ENCODE assay signal across 21 cellular contexts in genomic region chr18:7608798-7609197, GRCh38. TPM values are rescaled to one million over a fixed set of nuclear protein-coding genes. Genes with fewer than 3 reads are reported as not detected.
DNase-seq lines count a peak whose midpoint lies in the region; ATAC-seq and TF ChIP-seq lines count a peak whose summit lies in the region.
"Had no signal": no experiment of that assay in that cellular context is flagged by ENCODE, and none has a peak within 500 bp of the region (broad histone marks: within the 10 kb centered on the region; RNA-seq: fewer than 3 reads in every experiment).

No MANE protein-coding gene starts in this region.

- no peak overlapping the region for H3K4me2 ChIP-seq in mammary epithelial cell (ENCODE audit: insufficient read depth, low read depth, low read length)

- TF ChIP-seq CTCF in breast epithelium (IDR thresholded peaks at IDR 0.05) (no peak), mammary epithelial cell (conservative IDR thresholded peaks at IDR 0.05 in 1 of 2, IDR thresholded peaks at IDR 0.05 in 1 of 2; ENCODE audit: extremely low read depth in 1 of 2, insufficient read depth in 1 of 2, low read depth in 1 of 2, low read length in 2 of 2) (no peak), fibroblast of mammary gland (conservative IDR thresholded peaks at IDR 0.05; ENCODE audit: control insufficient read depth, insufficient read depth, low read depth, low read length) (no peak), mucosa of descending colon (IDR thresholded peaks at IDR 0.05) (no peak), vagina (IDR thresholded peaks at IDR 0.05) (no peak)

- no peak overlapping the region for H3K4me3 ChIP-seq in breast epithelium
- no peak overlapping the region for H3K4me3 ChIP-seq in mammary epithelial cell (replicated peaks in 1 of 3; ENCODE audit: insufficient read depth in 1 of 3, low read depth in 2 of 3, low read length in 3 of 3)
- H3K4me3 ChIP-seq in fibroblast of mammary gland (ENCODE audit: control insufficient read depth, low read depth, low read length) = no peak overlapping the region
- H3K4me3 ChIP-seq in mucosa of descending colon = no peak overlapping the region
- H3K4me3 ChIP-seq in vagina = no peak overlapping the region
- H3K4me3 ChIP-seq: lung, spleen had no signal

- H3K27ac ChIP-seq in breast epithelium = peak overlapping the region; percentile 7 to 10
- no peak overlapping the region for H3K27ac ChIP-seq in mammary epithelial cell (ENCODE audit: insufficient read depth, low read depth, low read length)
- H3K27ac ChIP-seq in vagina = peak overlapping the region; percentile 22
- H3K27ac ChIP-seq: 22Rv1, epithelial cell of prostate, spleen had no signal

- in situ Hi-C loops in mammary epithelial cell (cut with MboI; ENCODE audit: low sequenced_read_pairs in 2 of 2) = no loop called here

- H3K9me3 ChIP-seq in breast epithelium (no peaks in the 10 kb centered on the region), mammary epithelial cell (replicated peaks; ENCODE audit: insufficient read depth, low read length) (no peaks in the 10 kb centered on the region), mucosa of descending colon (no peaks in the 10 kb centered on the region), vagina (no peaks in the 10 kb centered on the region)
- H3K9me3 ChIP-seq: spleen had no signal

- WGBS in mammary epithelial cell (ENCODE audit: low coverage, missing lambda C conversion rate) = 97% methylated on average over 2 of the region's 2 CpGs

- H3K4me1 ChIP-seq in breast epithelium (no peaks in the 10 kb centered on the region), mammary epithelial cell (ENCODE audit: insufficient read depth, low read length) (peaks cover 17% of the 10 kb centered on the region), mucosa of descending colon (ENCODE audit: low read depth) (no peaks in the 10 kb centered on the region), vagina (peaks cover 22% of the 10 kb centered on the region)

- H3K36me3 ChIP-seq in breast epithelium (no peaks in the 10 kb centered on the region), mammary epithelial cell (ENCODE audit: insufficient read depth, low read length) (no peaks in the 10 kb centered on the region), mucosa of descending colon (ENCODE audit: low read depth) (no peaks in the 10 kb centered on the region), vagina (no peaks in the 10 kb centered on the region)
- H3K36me3 ChIP-seq: spleen had no signal

- intact Hi-C loops in breast epithelium (cut with DNase I; ENCODE audit: low total_unique reads) = no loop called here
- intact Hi-C loops in mammary epithelial cell (cut with micrococcal nuclease) = no loop called here
- intact Hi-C loops in mucosa of descending colon (cut with DNase I, micrococcal nuclease) = no loop called here
- intact Hi-C loops in vagina (cut with DNase I) = no loop called here

- CTCF ChIA-PET in mammary epithelial cell (lab: Charles Lee; ENCODE audit: low non-redundant PET) = no interaction called here

- H3K27me3 ChIP-seq in breast epithelium (no peaks in the 10 kb centered on the region), mammary epithelial cell (ENCODE audit: insufficient read depth, low read length) (no peaks in the 10 kb centered on the region), vagina (no peaks in the 10 kb centered on the region)
- H3K27me3 ChIP-seq: spleen had no signal

- ATAC-seq in mucosa of descending colon (peak; percentile 11), HG03439 (IDR thresholded peaks at IDR 0.05; ENCODE audit: unreplicated experiment) (no peak)
- ATAC-seq: activated naive CD8-positive, alpha-beta T cell treated with anti-CD3 and anti-CD28 coated beads, Interleukin-2, amount 50 U/mL, for 24 hours; CD8-positive, alpha-beta T cell; stimulated activated naive CD8-positive, alpha-beta T cell treated with anti-CD3 and anti-CD28 coated beads, Interleukin-15, Interleukin-2, amounts not matched to agents 100 U/mL and 50 U/mL, for 24 hours had no signal

- H4K20me1 ChIP-seq in mammary epithelial cell (ENCODE audit: insufficient read depth, low read length) = no peaks in the 10 kb centered on the region

- DNase-seq in breast epithelium (ENCODE audit: low spot score in 2 of 2) (no peak), mammary epithelial cell (no peak), fibroblast of mammary gland (ENCODE audit: low read depth) (peak; percentile 76), mucosa of descending colon (no peak), vagina (ENCODE audit: extremely low spot score in 2 of 2) (no peak), kidney tubule cell (ENCODE audit: low spot score) (no peak)
- DNase-seq in activated T-cell treated with anti-CD3 and anti-CD28 coated beads, Interleukin-2, amount 50 U/mL, for 48 hours = no peak
- DNase-seq: activated CD4-positive, alpha-beta T cell treated with anti-CD3 and anti-CD28 coated beads, Interleukin-2, amount 10 ng/mL, durations not matched to agents 7 days and 5 days; activated naive CD8-positive, alpha-beta T cell treated with anti-CD3 and anti-CD28 coated beads, Interleukin-2, amount 50 U/mL, for 24 hours; activated T-cell treated with anti-CD3 and anti-CD28 coated beads, Interleukin-2, amount 50 U/mL, for 1 hour; CD8-positive, alpha-beta T cell; KBM-7; NCI-H1105; NCI-H345; spleen; stimulated activated naive CD8-positive, alpha-beta T cell treated with anti-CD3 and anti-CD28 coated beads, Interleukin-15, Interleukin-2, amounts not matched to agents 100 U/mL and 50 U/mL, for 24 hours; T1000 had no signal

- H2AFZ ChIP-seq in mammary epithelial cell (ENCODE audit: low read depth, low read length) = no peak overlapping the region

- H3K9ac ChIP-seq in mammary epithelial cell (ENCODE audit: insufficient read depth, low read length) = no peak overlapping the region

- dilution Hi-C loops in mammary epithelial cell (cut with HindIII; ENCODE audit: low sequenced_read_pairs) = no loop called here

- no peak for TF ChIP-seq POLR2A in breast epithelium (IDR thresholded peaks at IDR 0.05)
- no peak for TF ChIP-seq POLR2A in vagina (IDR thresholded peaks at IDR 0.05)

- BruUV-seq in mammary epithelial cell (replicated peaks; lab: Mats Ljungman, UMichigan) = no TSS peak

- peaks cover 82% of the 10 kb centered on the region for H3K79me2 ChIP-seq in mammary epithelial cell (ENCODE audit: insufficient read depth, low read length)

RNA-seq across cellular contexts. Expression of gene PTPRM, which starts 41.7 kb away (rescaled TPM):
- total RNA-seq in breast epithelium = 100 to 1,000 TPM in 2 of 3 donors, 10 to 100 TPM in 1; 41.7 to 181 (median 140) TPM
- total RNA-seq in mammary epithelial cell = 10 to 100 TPM; 34.1 to 65.8 TPM
- 43.3 TPM for polyA plus RNA-seq in mammary epithelial cell
- polyA minus RNA-seq in mammary epithelial cell = 23.8 TPM
- total RNA-seq in mucosa of descending colon = 10 to 100 TPM; 15.3 to 41.1 (median 19.6) TPM
- 60.2 TPM for total RNA-seq in vagina
